30 cellular contexts compared by ENCODE assay signal in the genomic region with DNA sequence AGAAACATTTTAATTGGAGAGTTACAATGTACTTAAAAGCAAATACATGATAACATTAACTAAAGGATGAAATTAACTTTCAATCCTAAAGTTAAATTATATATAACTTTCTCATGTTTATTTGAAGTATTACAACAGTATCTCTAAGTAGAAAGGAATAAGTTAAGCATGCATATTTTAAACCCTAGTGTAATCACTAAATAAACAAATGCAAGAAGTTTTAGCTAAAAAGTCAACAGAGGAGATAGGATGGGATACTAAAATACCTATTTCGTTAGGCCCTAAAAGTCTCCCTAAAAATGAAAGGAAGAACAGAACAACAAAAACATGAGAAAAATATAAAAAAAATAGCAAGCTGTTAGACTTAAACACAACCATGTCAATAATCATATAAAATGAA.
"Had no signal": no experiment of that assay in that cellular context is flagged by ENCODE, and none has a peak within 500 bp of the region (broad histone marks: within the 10 kb centered on the region; RNA-seq: fewer than 3 reads in every experiment).

No MANE protein-coding gene starts in this region.

- H3K4me1 Mint-ChIP-seq: naive thymus-derived CD4-positive, alpha-beta T cell; neural progenitor cell; stimulated activated naive CD8-positive, alpha-beta T cell treated with anti-CD3 and anti-CD28 coated beads, Interleukin-15, amount 100 ng/mL, for 72 hours had no signal

- H3K4me1 ChIP-seq: colonic mucosa, esophagus squamous epithelium, left lung, neural progenitor cell, prostate gland, right atrium auricular region, suprapubic skin, transverse colon, upper lobe of right lung, uterus had no signal

- H3K4me3 Mint-ChIP-seq: dendritic cell treated with granulocyte-macrophage colony-stimulating factor and Interleukin-4, amounts not matched to agents 40 ng/mL and 50 ng/mL, for 4 days; endodermal cell; naive thymus-derived CD4-positive, alpha-beta T cell; nephron; neural progenitor cell; stimulated activated naive CD8-positive, alpha-beta T cell treated with anti-CD3 and anti-CD28 coated beads, Interleukin-15, amount 100 ng/mL, for 72 hours had no signal

- H3K27ac ChIP-seq: colonic mucosa, esophagus squamous epithelium, heart right ventricle, left lung, neural progenitor cell, prostate gland, right atrium auricular region, skin epidermis, suprapubic skin, transverse colon, upper lobe of right lung, uterus had no signal

- H3K9me3 Mint-ChIP-seq: dendritic cell treated with granulocyte-macrophage colony-stimulating factor and Interleukin-4, amounts not matched to agents 40 ng/mL and 50 ng/mL, for 4 days; stimulated activated naive CD8-positive, alpha-beta T cell treated with anti-CD3 and anti-CD28 coated beads, Interleukin-15, amount 100 ng/mL, for 72 hours had no signal

- H3K4me3 ChIP-seq: colonic mucosa, esophagus squamous epithelium, heart right ventricle, left lung, neural progenitor cell, prostate gland, right atrium auricular region, skin epidermis, suprapubic skin, transverse colon, upper lobe of right lung, uterus had no signal

- ATAC-seq: heart right ventricle; left cardiac atrium; left lung; naive thymus-derived CD4-positive, alpha-beta T cell; stimulated activated naive CD8-positive, alpha-beta T cell treated with anti-CD3 and anti-CD28 coated beads, Interleukin-15, amount 100 ng/mL, for 72 hours; upper lobe of right lung had no signal

- H3K9me3 ChIP-seq: colonic mucosa, esophagus squamous epithelium, left lung, prostate gland, suprapubic skin, transverse colon, upper lobe of right lung, uterus had no signal

- H3K4me2 ChIP-seq: neural progenitor cell had no signal

- H3K27ac Mint-ChIP-seq: dendritic cell treated with granulocyte-macrophage colony-stimulating factor and Interleukin-4, amounts not matched to agents 40 ng/mL and 50 ng/mL, for 4 days; endodermal cell; naive thymus-derived CD4-positive, alpha-beta T cell; nephron; neural progenitor cell; stimulated activated naive CD8-positive, alpha-beta T cell treated with anti-CD3 and anti-CD28 coated beads, Interleukin-15, amount 100 ng/mL, for 72 hours had no signal

- H3K27me3 ChIP-seq: colonic mucosa, esophagus squamous epithelium, heart right ventricle, left lung, neural progenitor cell, right atrium auricular region, suprapubic skin, transverse colon, upper lobe of right lung, uterus had no signal

- H3K36me3 ChIP-seq: colonic mucosa, esophagus squamous epithelium, heart right ventricle, left lung, neural progenitor cell, prostate gland, right atrium auricular region, suprapubic skin, transverse colon, upper lobe of right lung, uterus had no signal

- H2AFZ ChIP-seq: neural progenitor cell had no signal

- FAIRE-seq: endothelial cell of umbilical vein had no signal

- DNase-seq: colonic mucosa; effector CD8-positive, alpha-beta T cell; endodermal cell; esophagus squamous epithelium; foreskin melanocyte; glutamatergic neuron; heart right ventricle; hippocampal formation; left cardiac atrium; left lung; mesenchymal stem cell; midbrain; naive thymus-derived CD4-positive, alpha-beta T cell; stimulated activated CD4-positive, alpha-beta T cell treated with anti-CD3 and anti-CD28 coated beads, Interleukin-12 subunit alpha, Interleukin-12 subunit beta, amount 100 ng/mL, for 4 hours; stimulated activated CD4-positive, alpha-beta T cell treated with anti-CD3 and anti-CD28 coated beads, Interleukin-1b, Interleukin-23, amount 100 ng/mL, for 48 hours; stimulated activated CD4-positive, alpha-beta T cell treated with anti-CD3 and anti-CD28 coated beads, Interleukin-4, amount 100 ng/mL, for 1 hour; stimulated activated CD8-positive, alpha-beta memory T cell treated with anti-CD3 and anti-CD28 coated beads, Interleukin-4, amount 100 ng/mL, for 48 hours; stimulated activated naive CD4-positive, alpha-beta T cell; stimulated activated naive CD8-positive, alpha-beta T cell treated with anti-CD3 and anti-CD28 coated beads, Interleukin-15, amount 100 ng/mL, for 72 hours; transverse colon; upper lobe of right lung; uterus had no signal

- H3K36me3 Mint-ChIP-seq: naive thymus-derived CD4-positive, alpha-beta T cell had no signal

- H3K9ac ChIP-seq: neural progenitor cell had no signal
